29 cellular contexts compared by ENCODE assay signal in the genomic region with DNA sequence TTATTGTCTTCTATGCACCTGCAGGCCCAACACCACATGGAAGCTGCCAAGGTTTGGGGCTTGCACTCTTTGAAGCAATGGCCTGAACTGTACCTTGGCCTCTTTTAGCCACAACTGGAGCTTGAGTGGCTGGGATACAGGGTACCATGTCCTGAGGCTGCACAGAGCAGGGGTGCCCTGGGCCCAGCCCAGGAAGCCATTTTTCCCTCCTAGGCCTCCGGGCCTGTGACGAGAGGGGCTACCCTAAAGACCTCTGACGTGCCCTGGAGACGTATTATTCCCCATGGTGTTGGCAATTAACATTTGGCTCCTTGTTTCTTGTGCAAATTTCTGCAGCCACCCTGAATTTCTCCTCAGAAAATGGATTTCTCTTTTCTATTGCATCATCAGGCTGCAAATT.
"Had no signal": no experiment of that assay in that cellular context is flagged by ENCODE, and none has a peak within 500 bp of the region (broad histone marks: within the 10 kb centered on the region; RNA-seq: fewer than 3 reads in every experiment).

No MANE protein-coding gene starts in this region.

- H3K4me1 ChIP-seq: adrenal gland, ascending aorta, body of pancreas, breast epithelium had no signal

- H3K9me3 ChIP-seq: adrenal gland, ascending aorta, body of pancreas, breast epithelium had no signal

- H3K27ac ChIP-seq: adrenal gland, ascending aorta, body of pancreas, brain microvascular endothelial cell, breast epithelium, cardiac muscle cell had no signal

- H3K36me3 ChIP-seq: adrenal gland, ascending aorta, brain microvascular endothelial cell, breast epithelium, cardiac muscle cell had no signal

- DNase-seq: activated effector memory CD4-positive, alpha-beta T cell treated with anti-CD3 and anti-CD28 coated beads, Interleukin-2, amount 50 U/mL, for 16 hours; activated effector memory CD4-positive, alpha-beta T cell treated with Interleukin-2 at 50 U/mL for 16 hours; activated gamma-delta T cell; activated gamma-delta T cell treated with Interleukin-2 at 50 U/mL for 16 hours; activated naive CD4-positive, alpha-beta T cell; activated naive CD4-positive, alpha-beta T cell treated with anti-CD3 and anti-CD28 coated beads for 36 hours; activated naive CD4-positive, alpha-beta T cell treated with anti-CD3 and anti-CD28 coated beads, Interleukin-2, amount 10 ng/mL, durations not matched to agents 7 days and 5 days; activated naive CD4-positive, alpha-beta T cell treated with anti-CD3 and anti-CD28 coated beads, Interleukin-2, amount 50 U/mL, for 16 hours; activated naive CD4-positive, alpha-beta T cell treated with Interleukin-2 at 50 U/mL for 16 hours; activated naive CD8-positive, alpha-beta T cell treated with anti-CD3 and anti-CD28 coated beads for 36 hours; activated naive CD8-positive, alpha-beta T cell treated with anti-CD3 and anti-CD28 coated beads, Interleukin-2, amount 10 ng/mL, durations not matched to agents 7 days and 5 days; activated naive CD8-positive, alpha-beta T cell treated with anti-CD3 and anti-CD28 coated beads, Interleukin-2, amount 50 U/mL, for 24 hours; activated T-cell treated with anti-CD3 and anti-CD28 coated beads, Interleukin-2, amount 50 U/mL, for 24 hours; activated T-cell treated with anti-CD3 and anti-CD28 coated beads, Interleukin-2, amount 50 U/mL, for 4 hours; activated T-cell treated with anti-CD3 and anti-CD28 coated beads, Interleukin-2, amount 50 U/mL, for 48 hours; activated T-cell treated with anti-CD3 and anti-CD28 coated beads, Interleukin-2, amount 50 U/mL, for 72 hours; adrenal gland; amniotic stem cell; amygdala; anterior cingulate cortex; aorta; body of pancreas; brain microvascular endothelial cell; caudate nucleus; central memory CD4-positive, alpha-beta T cell; cerebellar nuclear complex had no signal

- H3K4me3 ChIP-seq: adrenal gland, ascending aorta, body of pancreas, breast epithelium, cardiac muscle cell had no signal
